In genomic region chr5:36607838-36608783, GRCh38 we compare ENCODE assay signal across 10 cellular contexts.
DNase-seq lines count a peak whose midpoint lies in the region; ATAC-seq lines count a peak whose summit lies in the region.
"Had no signal": no experiment of that assay in that cellular context is flagged by ENCODE, and none has a peak within 500 bp of the region (broad histone marks: within the 10 kb centered on the region; RNA-seq: fewer than 3 reads in every experiment).

No MANE protein-coding gene starts in this region.

- no peak for ATAC-seq in GM21390 (IDR thresholded peaks at IDR 0.05; ENCODE audit: unreplicated experiment)
- ATAC-seq in HG03460 (IDR thresholded peaks at IDR 0.05; ENCODE audit: unreplicated experiment), result no peak
- ATAC-seq in GM21367 (IDR thresholded peaks at IDR 0.05; ENCODE audit: unreplicated experiment), result no peak

- peak overlapping the region; percentile 3 for H3K27ac ChIP-seq in HUES48 (ENCODE audit: low read depth, low read length)
- H3K27ac ChIP-seq in iPS-20b (ENCODE audit: low read length), result no peak overlapping the region
- peak overlapping the region; percentile 98 for H3K27ac ChIP-seq in substantia nigra (ENCODE audit: low read depth, low read length, poor library complexity, severe bottlenecking)
- H3K27ac ChIP-seq: epithelial cell of prostate had no signal

- H3K4me1 ChIP-seq in HUES48 (ENCODE audit: control insufficient read depth, insufficient read depth, low read length) (peaks cover 32% of the 10 kb centered on the region), iPS-20b (ENCODE audit: insufficient read depth, low read length) (peaks cover 23% of the 10 kb centered on the region; the same call in 1 of the 2 replicates)

- peaks cover 25% of the 10 kb centered on the region for H3K36me3 ChIP-seq in HUES48 (ENCODE audit: control insufficient read depth, insufficient read depth, low read length)
- peaks cover 41% of the 10 kb centered on the region for H3K36me3 ChIP-seq in iPS-20b (ENCODE audit: insufficient read depth, low read depth, low read length)

- H3K9me3 ChIP-seq in HUES48 (ENCODE audit: control insufficient read depth, insufficient read depth, low read length) (no peaks in the 10 kb centered on the region), iPS-20b (ENCODE audit: insufficient read depth, low read depth, low read length) (no peaks in the 10 kb centered on the region)

- DNase-seq in astrocyte of the hippocampus (ENCODE audit: low read depth, low spot score) (peak; percentile 79), substantia nigra (lab: John Stamatoyannopoulos, UW) (peak in 5 of 49 donors; percentile 8 to 55 (median 44)), NCI-H146 treated with DMSO at 0.1 percent for 48 hours (lab: John Stamatoyannopoulos, UW; ENCODE audit: unreplicated experiment) (no peak)
- DNase-seq: activated T-cell treated with anti-CD3 and anti-CD28 coated beads, Interleukin-2, amount 50 U/mL, for 48 hours had no signal

- H3K9ac ChIP-seq in HUES48 (ENCODE audit: low read depth, low read length) (0 out of 2 replicates have a peak overlapping the region, but pooled peaks have one; percentile 3), iPS-20b (ENCODE audit: low read depth, low read length) (peak overlapping the region; percentile 23; the same call in 1 of the 2 replicates)

- H3K27me3 ChIP-seq in HUES48 (ENCODE audit: control insufficient read depth, insufficient read depth, low read length), result peaks cover 5% of the 10 kb centered on the region; the same call in 1 of the 2 replicates
- H3K27me3 ChIP-seq in iPS-20b (ENCODE audit: insufficient read depth, low read length), result no peaks in the 10 kb centered on the region

- H3K4me3 ChIP-seq in HUES48 (ENCODE audit: low read depth, low read length) (peak overlapping the region; percentile 86), iPS-20b (ENCODE audit: low read length) (peak overlapping the region; percentile 85)
